In genomic region chrX:130902783-130903613, GRCh38 we compare ENCODE assay signal across 8 cellular contexts. TPM values are rescaled to one million over a fixed set of nuclear protein-coding genes. Genes with fewer than 3 reads are reported as not detected.
DNase-seq lines count a peak whose midpoint lies in the region; ATAC-seq and TF ChIP-seq lines count a peak whose summit lies in the region.

A gene with protein sequence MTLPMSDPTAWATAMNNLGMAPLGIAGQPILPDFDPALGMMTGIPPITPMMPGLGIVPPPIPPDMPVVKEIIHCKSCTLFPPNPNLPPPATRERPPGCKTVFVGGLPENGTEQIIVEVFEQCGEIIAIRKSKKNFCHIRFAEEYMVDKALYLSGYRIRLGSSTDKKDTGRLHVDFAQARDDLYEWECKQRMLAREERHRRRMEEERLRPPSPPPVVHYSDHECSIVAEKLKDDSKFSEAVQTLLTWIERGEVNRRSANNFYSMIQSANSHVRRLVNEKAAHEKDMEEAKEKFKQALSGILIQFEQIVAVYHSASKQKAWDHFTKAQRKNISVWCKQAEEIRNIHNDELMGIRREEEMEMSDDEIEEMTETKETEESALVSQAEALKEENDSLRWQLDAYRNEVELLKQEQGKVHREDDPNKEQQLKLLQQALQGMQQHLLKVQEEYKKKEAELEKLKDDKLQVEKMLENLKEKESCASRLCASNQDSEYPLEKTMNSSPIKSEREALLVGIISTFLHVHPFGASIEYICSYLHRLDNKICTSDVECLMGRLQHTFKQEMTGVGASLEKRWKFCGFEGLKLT (minus strand): TSS chrX:130903209. CDS start chrX:130703216, 199,993 bp downstream.

- no peaks in the 10 kb centered on the region for H3K9me3 ChIP-seq in AG04450 (ENCODE audit: control insufficient read depth, insufficient read depth, low read length)

- H3K4me3 ChIP-seq in AG04450 (ENCODE audit: low read depth, low read length): peak within 1 kb of the TSS; percentile 72

- no peaks in the 10 kb centered on the region for H3K9me3 Mint-ChIP-seq in WTC11

- H3K4me3 Mint-ChIP-seq in WTC11: no peak within 1 kb of the TSS

- TF ChIP-seq CTCF in AG04450 (IDR thresholded peaks at IDR 0.05; ENCODE audit: low read depth, low read length): peak; percentile 5; the same call in 1 of the 2 replicates
- no peak for TF ChIP-seq CTCF in WTC11 (IDR thresholded peaks at IDR 0.05)

- ATAC-seq in GM18909 (IDR thresholded peaks at IDR 0.05; ENCODE audit: poor library complexity, unreplicated experiment) (peak; percentile 99), HG03175 (IDR thresholded peaks at IDR 0.05; ENCODE audit: unreplicated experiment) (peak; percentile 98), WTC11 (peak; percentile 97)

- CTCF ChIA-PET in AG04450 (lab: Charles Lee): interaction anchor here (0.6 to 1.4 kb wide), 6 partner anchors 9 to 363 kb away, joined by 3 to 7 read pairs (median 5); no protein-coding TSS in a partner anchor
- CTCF ChIA-PET in WTC11 (lab: Charles Lee): interaction anchor here (0.7 to 1.8 kb wide), 3 partner anchors 14 to 347 kb away, joined by 3 to 11 read pairs (median 9); no protein-coding TSS in a partner anchor

- H3K36me3 Mint-ChIP-seq in WTC11: no peaks in the 10 kb centered on the region

- POLR2A ChIA-PET in AG04450 (lab: Yijun Ruan, JAX) (interaction anchor here (0.7 kb wide), 1 partner anchor 95 kb away, joined by 5 read pairs; no protein-coding TSS in a partner anchor), WTC11 (lab: Charles Lee) (interaction anchor here (0.6 kb wide), 2 partner anchors 294 to 591 kb away, joined by 4 read pairs; no protein-coding TSS in a partner anchor)

- H3K4me1 Mint-ChIP-seq in WTC11: peaks cover 5% of the 10 kb centered on the region; the same call in 1 of the 2 replicates

- no peaks in the 10 kb centered on the region for H3K27me3 ChIP-seq in AG04450 (ENCODE audit: control insufficient read depth, insufficient read depth, low read length)

- peaks cover 4% of the 10 kb centered on the region for H3K27me3 Mint-ChIP-seq in WTC11 (ENCODE audit: low read depth)

- H3K27ac ChIP-seq in AG04450 (ENCODE audit: low read depth, low read length) (peak within 1 kb of the TSS; percentile 83), caudate nucleus (ENCODE audit: low read depth, low read length) (peak within 1 kb of the TSS; percentile 63)

- DNase-seq in AG04450 (ENCODE audit: low read depth, low spot score): peak; percentile 85
- peak; percentile 94 for DNase-seq in NCI-H226
- peak; percentile 87 for DNase-seq in WTC11 (ENCODE audit: low spot score)
- DNase-seq in caudate nucleus (lab: John Stamatoyannopoulos, UW): peak; percentile 30 to 98 (median 91)
- DNase-seq in inferior parietal cortex (ENCODE audit: extremely low spot score): peak; percentile 95
- peak; percentile 63 to 68 for DNase-seq in stimulated activated CD4-positive, alpha-beta T cell treated with anti-CD3 and anti-CD28 coated beads, Interleukin-12 subunit alpha, Interleukin-12 subunit beta, amount 100 ng/mL, for 24 hours (ENCODE audit: low read depth in 2 of 2)

- H3K27ac Mint-ChIP-seq in WTC11: peak within 1 kb of the TSS; percentile 89

TF ChIP-seq in WTC11, 78 proteins besides CTCF, POLR2A, EP300 and RAD21:
- TF ChIP-seq NFYB (CRISPR knock-in tag; conservative IDR thresholded peaks at IDR 0.05; ENCODE audit: low read depth) (peak; percentile 45), ZNF423 (CRISPR knock-in tag; IDR thresholded peaks at IDR 0.05) (no peak), CBFB (CRISPR knock-in tag; IDR thresholded peaks at IDR 0.05; ENCODE audit: low read depth) (no peak), GABPB1 (CRISPR knock-in tag; IDR thresholded peaks at IDR 0.05) (peak; percentile 33), ZMAT4 (CRISPR knock-in tag; IDR thresholded peaks at IDR 0.05) (no peak), JUN (CRISPR knock-in tag; IDR thresholded peaks at IDR 0.05) (no peak), NFE2L1 (CRISPR knock-in tag; IDR thresholded peaks at IDR 0.05) (no peak), TP53 (CRISPR knock-in tag; IDR thresholded peaks at IDR 0.05) (no peak), ZNF263 (CRISPR knock-in tag; IDR thresholded peaks at IDR 0.05; ENCODE audit: low read depth) (no peak), SP1 (CRISPR knock-in tag; conservative IDR thresholded peaks at IDR 0.05) (0 out of 2 replicates have a peak, but pooled peaks have one; percentile 14), SMAD4 (CRISPR knock-in tag; IDR thresholded peaks at IDR 0.05) (no peak), ZNF671 (CRISPR knock-in tag; IDR thresholded peaks at IDR 0.05) (no peak), FOXK1 (CRISPR knock-in tag; IDR thresholded peaks at IDR 0.05) (0 out of 2 replicates have a peak, but pooled peaks have one; percentile 41), USF2 (CRISPR knock-in tag; IDR thresholded peaks at IDR 0.05) (0 out of 2 replicates have a peak, but pooled peaks have one; percentile 17), ZNF232 (CRISPR knock-in tag; IDR thresholded peaks at IDR 0.05) (no peak), GRHL2 (CRISPR knock-in tag; IDR thresholded peaks at IDR 0.05; ENCODE audit: insufficient replicate concordance, severe bottlenecking) (no peak), FOXP1 (CRISPR knock-in tag; IDR thresholded peaks at IDR 0.05; ENCODE audit: borderline replicate concordance) (no peak)
- TF ChIP-seq, protein P1, sequence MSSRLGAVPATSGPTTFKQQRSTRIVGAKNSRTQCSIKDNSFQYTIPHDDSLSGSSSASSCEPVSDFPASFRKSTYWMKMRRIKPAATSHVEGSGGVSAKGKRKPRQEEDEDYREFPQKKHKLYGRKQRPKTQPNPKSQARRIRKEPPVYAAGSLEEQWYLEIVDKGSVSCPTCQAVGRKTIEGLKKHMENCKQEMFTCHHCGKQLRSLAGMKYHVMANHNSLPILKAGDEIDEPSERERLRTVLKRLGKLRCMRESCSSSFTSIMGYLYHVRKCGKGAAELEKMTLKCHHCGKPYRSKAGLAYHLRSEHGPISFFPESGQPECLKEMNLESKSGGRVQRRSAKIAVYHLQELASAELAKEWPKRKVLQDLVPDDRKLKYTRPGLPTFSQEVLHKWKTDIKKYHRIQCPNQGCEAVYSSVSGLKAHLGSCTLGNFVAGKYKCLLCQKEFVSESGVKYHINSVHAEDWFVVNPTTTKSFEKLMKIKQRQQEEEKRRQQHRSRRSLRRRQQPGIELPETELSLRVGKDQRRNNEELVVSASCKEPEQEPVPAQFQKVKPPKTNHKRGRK (CRISPR knock-in tag; IDR thresholded peaks at IDR 0.05; ENCODE audit: borderline replicate concordance): no peak
- TF ChIP-seq, protein P2, sequence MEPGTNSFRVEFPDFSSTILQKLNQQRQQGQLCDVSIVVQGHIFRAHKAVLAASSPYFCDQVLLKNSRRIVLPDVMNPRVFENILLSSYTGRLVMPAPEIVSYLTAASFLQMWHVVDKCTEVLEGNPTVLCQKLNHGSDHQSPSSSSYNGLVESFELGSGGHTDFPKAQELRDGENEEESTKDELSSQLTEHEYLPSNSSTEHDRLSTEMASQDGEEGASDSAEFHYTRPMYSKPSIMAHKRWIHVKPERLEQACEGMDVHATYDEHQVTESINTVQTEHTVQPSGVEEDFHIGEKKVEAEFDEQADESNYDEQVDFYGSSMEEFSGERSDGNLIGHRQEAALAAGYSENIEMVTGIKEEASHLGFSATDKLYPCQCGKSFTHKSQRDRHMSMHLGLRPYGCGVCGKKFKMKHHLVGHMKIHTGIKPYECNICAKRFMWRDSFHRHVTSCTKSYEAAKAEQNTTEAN (CRISPR knock-in tag; IDR thresholded peaks at IDR 0.05): no peak
- TF ChIP-seq, protein P3, sequence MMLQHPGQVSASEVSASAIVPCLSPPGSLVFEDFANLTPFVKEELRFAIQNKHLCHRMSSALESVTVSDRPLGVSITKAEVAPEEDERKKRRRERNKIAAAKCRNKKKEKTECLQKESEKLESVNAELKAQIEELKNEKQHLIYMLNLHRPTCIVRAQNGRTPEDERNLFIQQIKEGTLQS (CRISPR knock-in tag; conservative IDR thresholded peaks at IDR 0.05): no peak
TF ChIP-seq in WTC11: peak in this region for 5.

RNA-seq across cellular contexts. Expression of the gene that starts here (rescaled TPM):
- polyA plus RNA-seq in AG04450 (2011; rRNA removed): 15.5 and 16.8 TPM in 2 replicates
- 8.6 and 9.9 TPM in 2 replicates for polyA minus RNA-seq in AG04450 (2011; rRNA and poly(A)+ RNA removed)
- 9.5 to 13.8 TPM (median 11.7 TPM) in 3 replicates for total RNA-seq in WTC11 (2021)

Comparison
In these comparisons a context has a peak if more than half of its experiments do, and no peak if none do; other contexts are left out.
1. Peak in every context shown above with its lines: DNase-seq, ATAC-seq, H3K4me3 ChIP-seq and H3K27ac ChIP-seq.